ENCODE assay signal across 25 cellular contexts in genomic region chr19:30149300-30149699, GRCh38.
"Had no signal": no experiment of that assay in that cellular context is flagged by ENCODE, and none has a peak within 500 bp of the region (broad histone marks: within the 10 kb centered on the region; RNA-seq: fewer than 3 reads in every experiment).

No MANE protein-coding gene starts in this region.

- H3K27ac Mint-ChIP-seq: immature natural killer cell; memory B cell; natural killer cell treated with Interleukin-12 subunit alpha and Interleukin-12 subunit beta and Interleukin-15 and Interleukin-18, amount 100 ng/mL, for 72 hours; stimulated activated memory B cell treated with anti-CD40 and anti-IgM and Interleukin-4, amounts not matched to agents 10 μg/mL and 1 μg/mL and 100 μg/mL, for 72 hours; stimulated activated naive CD8-positive, alpha-beta T cell treated with anti-CD3 and anti-CD28 coated beads, Interleukin-15, Interleukin-2, amounts not matched to agents 100 ng/mL and 50 ng/mL, for 24 hours had no signal

- H3K27ac ChIP-seq: epithelial cell of prostate, esophagus muscularis mucosa, gastrocnemius medialis, heart right ventricle, left ventricle myocardium inferior, lower lobe of right lung, neutrophil, psoas muscle, spleen, tibial artery, upper lobe of left lung, uterus had no signal

- H3K4me1 Mint-ChIP-seq: immature natural killer cell had no signal

- H3K27me3 Mint-ChIP-seq: natural killer cell treated with Interleukin-12 subunit alpha and Interleukin-12 subunit beta and Interleukin-15 and Interleukin-18, amount 100 ng/mL, for 72 hours had no signal

- DNase-seq: effector memory CD4-positive, alpha-beta T cell; gastrocnemius medialis; heart right ventricle; immature natural killer cell; left ventricle myocardium inferior; lower lobe of right lung; midbrain; psoas muscle; retina; stimulated activated CD4-positive, alpha-beta T cell treated with anti-CD3 and anti-CD28 coated beads, Interleukin-15, amount 100 ng/mL, for 24 hours; stimulated activated CD4-positive, alpha-beta T cell treated with anti-CD3 and anti-CD28 coated beads, Interleukin-1b, Interleukin-23, amount 100 ng/mL, for 48 hours; stimulated activated CD4-positive, alpha-beta T cell treated with anti-CD3 and anti-CD28 coated beads, Interleukin-4, amount 100 ng/mL, for 24 hours; tibial artery; upper lobe of left lung; uterus had no signal

- H3K4me3 Mint-ChIP-seq: immature natural killer cell; memory B cell; natural killer cell treated with Interleukin-12 subunit alpha and Interleukin-12 subunit beta and Interleukin-15 and Interleukin-18, amount 100 ng/mL, for 72 hours; stimulated activated memory B cell treated with anti-CD40 and anti-IgM and Interleukin-4, amounts not matched to agents 10 μg/mL and 1 μg/mL and 100 μg/mL, for 72 hours; stimulated activated naive CD8-positive, alpha-beta T cell treated with anti-CD3 and anti-CD28 coated beads, Interleukin-15, Interleukin-2, amounts not matched to agents 100 ng/mL and 50 ng/mL, for 24 hours had no signal

- H3K9me3 ChIP-seq: esophagus muscularis mucosa, gastrocnemius medialis, heart right ventricle, left ventricle myocardium inferior, lower lobe of right lung, neutrophil, psoas muscle, spleen, tibial artery, upper lobe of left lung, uterus had no signal

- FAIRE-seq: keratinocyte had no signal

- H3K36me3 Mint-ChIP-seq: immature natural killer cell; memory B cell; natural killer cell treated with Interleukin-12 subunit alpha and Interleukin-12 subunit beta and Interleukin-15 and Interleukin-18, amount 100 ng/mL, for 72 hours; stimulated activated memory B cell treated with anti-CD40 and anti-IgM and Interleukin-4, amounts not matched to agents 10 μg/mL and 1 μg/mL and 100 μg/mL, for 72 hours had no signal

- H3K4me1 ChIP-seq: esophagus muscularis mucosa, gastrocnemius medialis, heart right ventricle, left ventricle myocardium inferior, lower lobe of right lung, psoas muscle, tibial artery, upper lobe of left lung, uterus had no signal

- ATAC-seq: gastrocnemius medialis; heart right ventricle; lower lobe of right lung; natural killer cell treated with Interleukin-12 subunit alpha and Interleukin-12 subunit beta and Interleukin-15 and Interleukin-18, amount 100 ng/mL, for 72 hours; psoas muscle; sciatic nerve; stimulated activated memory B cell treated with anti-CD40 and anti-IgM and Interleukin-4, amounts not matched to agents 10 μg/mL and 1 μg/mL and 100 μg/mL, for 72 hours had no signal

- H3K27me3 ChIP-seq: gastrocnemius medialis, uterus had no signal

- H3K4me3 ChIP-seq: esophagus muscularis mucosa, gastrocnemius medialis, heart right ventricle, left ventricle myocardium inferior, lower lobe of right lung, psoas muscle, spleen, tibial artery, upper lobe of left lung, uterus had no signal

- H3K36me3 ChIP-seq: esophagus muscularis mucosa, gastrocnemius medialis, heart right ventricle, left ventricle myocardium inferior, lower lobe of right lung, neutrophil, spleen, tibial artery, upper lobe of left lung, uterus had no signal
